ENCODE assay signal across 23 cellular contexts in the genomic region with DNA sequence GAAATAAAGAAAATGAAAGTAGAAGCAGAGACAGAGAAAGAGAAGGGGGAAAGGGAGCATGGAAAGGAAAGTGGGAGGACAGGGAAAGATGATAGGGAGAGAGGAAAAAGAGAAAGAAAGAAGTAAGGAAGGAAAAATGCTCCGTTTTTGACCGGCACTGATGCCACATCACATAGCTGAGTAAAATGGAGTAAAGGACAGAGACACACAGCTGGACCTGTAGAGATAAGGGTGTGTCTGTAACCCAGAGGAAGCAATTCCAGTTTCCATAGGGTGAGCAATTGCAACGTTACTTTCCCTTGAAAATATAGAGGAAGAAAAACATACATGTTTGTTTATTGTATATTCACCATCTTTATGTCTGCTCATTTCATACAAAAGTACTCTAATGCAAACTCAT.
DNase-seq lines count a peak whose midpoint lies in the region; ATAC-seq and TF ChIP-seq lines count a peak whose summit lies in the region.
"Had no signal": no experiment of that assay in that cellular context is flagged by ENCODE, and none has a peak within 500 bp of the region (broad histone marks: within the 10 kb centered on the region; RNA-seq: fewer than 3 reads in every experiment).

No MANE protein-coding gene starts in this region.

- CTCF ChIA-PET in HEK293T (lab: Yijun Ruan, JAX): no interaction called here

- H3K4me1 ChIP-seq in ACC112 (ENCODE audit: control insufficient read depth, insufficient read depth, low read length, unreplicated experiment) (no peaks in the 10 kb centered on the region), neural progenitor cell (peaks cover 5% of the 10 kb centered on the region)
- H3K4me1 ChIP-seq: colonic mucosa, tibial nerve had no signal

- H3K27me3 Mint-ChIP-seq in neural progenitor cell (ENCODE audit: insufficient read depth, low read depth): no peaks in the 10 kb centered on the region
- H3K27me3 Mint-ChIP-seq: activated CD8-positive, alpha-beta T cell treated with anti-CD3 and anti-CD28 coated beads for 36 hours; activated naive CD8-positive, alpha-beta T cell treated with anti-CD3 and anti-CD28 coated beads for 36 hours; effector memory CD8-positive, alpha-beta T cell; stimulated activated naive CD8-positive, alpha-beta T cell treated with anti-CD3 and anti-CD28 coated beads, Interleukin-15, Interleukin-2, amounts not matched to agents 100 ng/mL and 50 ng/mL, for 24 hours had no signal

- H3F3A ChIP-seq in neural progenitor cell (ENCODE audit: low read depth): no peaks in the 10 kb centered on the region

- H3K4me3 ChIP-seq in ACC112 (ENCODE audit: low read depth, low read length) (peak overlapping the region; percentile 71), choroid plexus epithelial cell (ENCODE audit: low read depth, low read length) (peak overlapping the region; percentile 20), neural progenitor cell (no peak overlapping the region)
- H3K4me3 ChIP-seq: colonic mucosa, lung had no signal

- H3K27ac ChIP-seq in ACC112 (ENCODE audit: low read depth, low read length) (no peak overlapping the region), neural progenitor cell (no peak overlapping the region)
- H3K27ac ChIP-seq: colonic mucosa, tibial nerve had no signal

- H3K79me2 ChIP-seq in ACC112 (ENCODE audit: control insufficient read depth, insufficient read depth, low read length, unreplicated experiment) (no peaks in the 10 kb centered on the region), neural progenitor cell (ENCODE audit: low read depth) (no peaks in the 10 kb centered on the region)

- H3K4me3 Mint-ChIP-seq in neural progenitor cell: no peak overlapping the region
- H3K4me3 Mint-ChIP-seq: activated CD8-positive, alpha-beta T cell treated with anti-CD3 and anti-CD28 coated beads for 36 hours; activated naive CD8-positive, alpha-beta T cell treated with anti-CD3 and anti-CD28 coated beads for 36 hours; effector memory CD8-positive, alpha-beta T cell; stimulated activated naive CD8-positive, alpha-beta T cell treated with anti-CD3 and anti-CD28 coated beads, Interleukin-15, Interleukin-2, amounts not matched to agents 100 ng/mL and 50 ng/mL, for 24 hours had no signal

- H2AFZ ChIP-seq in ACC112 (ENCODE audit: low read length, unreplicated experiment) (peak overlapping the region; percentile 82), neural progenitor cell (replicated peaks) (peak overlapping the region; percentile 54)

- POLR2A ChIA-PET in HEK293T (lab: Yijun Ruan, JAX): no interaction called here

- H3K9me3 Mint-ChIP-seq in neural progenitor cell: peaks cover 2% of the 10 kb centered on the region

- H3K27ac Mint-ChIP-seq in neural progenitor cell: no peak overlapping the region
- H3K27ac Mint-ChIP-seq: activated CD8-positive, alpha-beta T cell treated with anti-CD3 and anti-CD28 coated beads for 36 hours; activated naive CD8-positive, alpha-beta T cell treated with anti-CD3 and anti-CD28 coated beads for 36 hours; effector memory CD8-positive, alpha-beta T cell; stimulated activated naive CD8-positive, alpha-beta T cell treated with anti-CD3 and anti-CD28 coated beads, Interleukin-15, Interleukin-2, amounts not matched to agents 100 ng/mL and 50 ng/mL, for 24 hours had no signal

- peak; percentile 3 for DNase-seq in HT1080 (ENCODE audit: low read depth)
- no peak for DNase-seq in choroid plexus epithelial cell (ENCODE audit: low read depth)
- no peak for DNase-seq in neural progenitor cell (ENCODE audit: low spot score)
- DNase-seq in KG1 (lab: John Stamatoyannopoulos, UW): no peak
- no peak for DNase-seq in HEK293T (ENCODE audit: extremely low spot score)
- DNase-seq in NOMO-1 treated with DMSO at 0.1 percent for 48 hours (lab: John Stamatoyannopoulos, UW; ENCODE audit: unreplicated experiment): no peak
- DNase-seq: activated CD4-positive, alpha-beta T cell treated with anti-CD3 and anti-CD28 coated beads for 1 hour; activated CD8-positive, alpha-beta T cell treated with anti-CD3 and anti-CD28 coated beads for 36 hours; activated effector memory CD4-positive, alpha-beta T cell treated with Interleukin-2 at 50 U/mL for 16 hours; activated naive CD8-positive, alpha-beta T cell treated with anti-CD3 and anti-CD28 coated beads for 36 hours; colonic mucosa; effector memory CD8-positive, alpha-beta T cell; KBM-7; NCI-H1436 treated with DMSO at 0.1 percent for 48 hours; NCI-H524; nucleus accumbens; T-helper 1 cell had no signal

- no peak for TF ChIP-seq CTCF in choroid plexus epithelial cell (conservative IDR thresholded peaks at IDR 0.05; ENCODE audit: low read depth, low read length)
- no peak for TF ChIP-seq CTCF in neural progenitor cell (IDR thresholded peaks at IDR 0.05)

- H3K4me2 ChIP-seq in neural progenitor cell: no peak overlapping the region

- H3K36me3 Mint-ChIP-seq in neural progenitor cell: no peaks in the 10 kb centered on the region
- H3K36me3 Mint-ChIP-seq: activated naive CD8-positive, alpha-beta T cell treated with anti-CD3 and anti-CD28 coated beads for 36 hours had no signal

- no peaks in the 10 kb centered on the region for H4K20me1 ChIP-seq in neural progenitor cell (ENCODE audit: low read depth)

- H3K9me3 ChIP-seq in neural progenitor cell (ENCODE audit: low read depth): no peaks in the 10 kb centered on the region
- H3K9me3 ChIP-seq: colonic mucosa, tibial nerve had no signal

- no peak for ATAC-seq in GM18870 (IDR thresholded peaks at IDR 0.05; ENCODE audit: unreplicated experiment)
- ATAC-seq: activated CD8-positive, alpha-beta T cell treated with anti-CD3 and anti-CD28 coated beads for 36 hours; effector memory CD8-positive, alpha-beta T cell; esophagus mucosa had no signal

- H3K36me3 ChIP-seq in ACC112 (ENCODE audit: insufficient read depth, low read length) (no peaks in the 10 kb centered on the region), neural progenitor cell (no peaks in the 10 kb centered on the region)
- H3K36me3 ChIP-seq: colonic mucosa, tibial nerve had no signal

- no peaks in the 10 kb centered on the region for H3K4me1 Mint-ChIP-seq in neural progenitor cell
- H3K4me1 Mint-ChIP-seq: activated naive CD8-positive, alpha-beta T cell treated with anti-CD3 and anti-CD28 coated beads for 36 hours had no signal

- peaks cover 22% of the 10 kb centered on the region for H3K27me3 ChIP-seq in ACC112 (ENCODE audit: insufficient read depth, low read length)
- no peaks in the 10 kb centered on the region for H3K27me3 ChIP-seq in neural progenitor cell
- H3K27me3 ChIP-seq: colonic mucosa, tibial nerve had no signal

- H3K9ac ChIP-seq in neural progenitor cell: no peak overlapping the region

TF ChIP-seq in HEK293T, 16 proteins besides CTCF, POLR2A, EP300 and RAD21:
- TF ChIP-seq SP1 (IDR thresholded peaks at IDR 0.05): no peak
- TF ChIP-seq ZNF384 (IDR thresholded peaks at IDR 0.05): no peak
- no peak for TF ChIP-seq HDGF (IDR thresholded peaks at IDR 0.05; ENCODE audit: borderline replicate concordance)
- TF ChIP-seq, protein P1, sequence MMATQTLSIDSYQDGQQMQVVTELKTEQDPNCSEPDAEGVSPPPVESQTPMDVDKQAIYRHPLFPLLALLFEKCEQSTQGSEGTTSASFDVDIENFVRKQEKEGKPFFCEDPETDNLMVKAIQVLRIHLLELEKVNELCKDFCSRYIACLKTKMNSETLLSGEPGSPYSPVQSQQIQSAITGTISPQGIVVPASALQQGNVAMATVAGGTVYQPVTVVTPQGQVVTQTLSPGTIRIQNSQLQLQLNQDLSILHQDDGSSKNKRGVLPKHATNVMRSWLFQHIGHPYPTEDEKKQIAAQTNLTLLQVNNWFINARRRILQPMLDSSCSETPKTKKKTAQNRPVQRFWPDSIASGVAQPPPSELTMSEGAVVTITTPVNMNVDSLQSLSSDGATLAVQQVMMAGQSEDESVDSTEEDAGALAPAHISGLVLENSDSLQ (IDR thresholded peaks at IDR 0.05): no peak
- TF ChIP-seq FOXK2 (IDR thresholded peaks at IDR 0.05): no peak
- TF ChIP-seq FOXA1 (IDR thresholded peaks at IDR 0.05): no peak
- TF ChIP-seq LEF1 (IDR thresholded peaks at IDR 0.05; ENCODE audit: borderline replicate concordance): no peak
- TF ChIP-seq ARNT (IDR thresholded peaks at IDR 0.05): no peak
- TF ChIP-seq BHLHE40 (IDR thresholded peaks at IDR 0.05; ENCODE audit: borderline replicate concordance): no peak
- no peak for TF ChIP-seq FOXM1 (IDR thresholded peaks at IDR 0.05; ENCODE audit: borderline replicate concordance)
